Comparison of ENCODE assay signal across 1 cellular context in genomic region chr11:449889-450808, GRCh38.
TF ChIP-seq lines count a peak whose summit lies in the region.

PTDSS2 (plus strand) TSS chr11:450279; CDS start chr11:450456, 177 bp downstream.

TF ChIP-seq in K562, 482 proteins besides CTCF, POLR2A, EP300 and RAD21 (continued from another document and continues in another):
- no peak for TF ChIP-seq ID3 (CRISPR knock-in tag; IDR thresholded peaks at IDR 0.05)
- TF ChIP-seq ID3 (tag; IDR thresholded peaks at IDR 0.05): peak; percentile 75; the same call in 1 of the 2 replicates
- no peak for TF ChIP-seq ILK (tag; IDR thresholded peaks at IDR 0.05; ENCODE audit: borderline replicate concordance, low read depth)
- TF ChIP-seq E2F1 (CRISPR knock-in tag; IDR thresholded peaks at IDR 0.05): peak; percentile 60; the same call in 1 of the 2 replicates
- TF ChIP-seq RBBP5 (IDR thresholded peaks at IDR 0.05; ENCODE audit: borderline replicate concordance, insufficient read depth, low read length, poor library complexity, severe bottlenecking): peak; percentile 62
- no peak for TF ChIP-seq ZNF561 (CRISPR knock-in tag; conservative IDR thresholded peaks at IDR 0.05)
- peak; percentile 74 for TF ChIP-seq ATF7 (IDR thresholded peaks at IDR 0.05)
- TF ChIP-seq ZNF518B (CRISPR knock-in tag; IDR thresholded peaks at IDR 0.05): no peak
- peak in 1 of 2 experiments; percentile 55; a peak in 2 of 4 replicates for TF ChIP-seq HDAC1 (IDR thresholded peaks at IDR 0.05)
- TF ChIP-seq SNIP1 (IDR thresholded peaks at IDR 0.05; ENCODE audit: low read depth): no peak
- TF ChIP-seq CTBP1 (IDR thresholded peaks at IDR 0.05; ENCODE audit: borderline replicate concordance): peak; percentile 77
- peak; percentile 25; the same call in 1 of the 2 replicates for TF ChIP-seq TOE1 (IDR thresholded peaks at IDR 0.05; ENCODE audit: borderline replicate concordance)
- TF ChIP-seq TOE1 (CRISPR knock-in tag; IDR thresholded peaks at IDR 0.05; ENCODE audit: borderline replicate concordance, low read depth): no peak
- TF ChIP-seq TFAP4 (CRISPR knock-in tag; IDR thresholded peaks at IDR 0.05; ENCODE audit: borderline replicate concordance): peak; percentile 79; the same call in 1 of the 2 replicates
- peak; percentile 57; the same call in 1 of the 2 replicates for TF ChIP-seq ZNF511 (CRISPR knock-in tag; IDR thresholded peaks at IDR 0.05)
- peak; percentile 54 for TF ChIP-seq CXXC5 (CRISPR knock-in tag; IDR thresholded peaks at IDR 0.05)
- TF ChIP-seq NBN (IDR thresholded peaks at IDR 0.05; ENCODE audit: low read depth): 0 out of 2 replicates have a peak, but pooled peaks have one; percentile 42
- peak; percentile 71 for TF ChIP-seq JUND (IDR thresholded peaks at IDR 0.05; ENCODE audit: borderline replicate concordance, low read depth, low read length)
- 0 out of 3 replicates have a peak, but pooled peaks have one; percentile 22 for TF ChIP-seq JUND (tag; IDR thresholded peaks at IDR 0.05; ENCODE audit: borderline replicate concordance, low read depth, low read length)
- TF ChIP-seq ZEB2 (IDR thresholded peaks at IDR 0.05): no peak
- TF ChIP-seq NR3C1 (CRISPR knock-in tag; IDR thresholded peaks at IDR 0.05): 0 out of 2 replicates have a peak, but pooled peaks have one; percentile 67
- TF ChIP-seq ZNF592 (IDR thresholded peaks at IDR 0.05): peak; percentile 94
- TF ChIP-seq KAT7 (CRISPR knock-in tag; IDR thresholded peaks at IDR 0.05; ENCODE audit: borderline replicate concordance): 0 out of 2 replicates have a peak, but pooled peaks have one; percentile 11
- TF ChIP-seq RBFOX2 (IDR thresholded peaks at IDR 0.05; ENCODE audit: low read depth, low read length): peak; percentile 88
- TF ChIP-seq HMBOX1 (IDR thresholded peaks at IDR 0.05): no peak
- TF ChIP-seq ZFX (CRISPR knock-in tag; IDR thresholded peaks at IDR 0.05): peak; percentile 82
- TF ChIP-seq ZNF717 (CRISPR knock-in tag; IDR thresholded peaks at IDR 0.05): no peak
- peak; percentile 99 for TF ChIP-seq HCFC1 (IDR thresholded peaks at IDR 0.05; ENCODE audit: low read depth, low read length)
- peak; percentile 88 for TF ChIP-seq POLR2G (IDR thresholded peaks at IDR 0.05; ENCODE audit: low read depth, low read length)
- no peak for TF ChIP-seq ZBTB43 (CRISPR knock-in tag; IDR thresholded peaks at IDR 0.05)
- TF ChIP-seq KLF10 (CRISPR knock-in tag; IDR thresholded peaks at IDR 0.05): no peak
- no peak for TF ChIP-seq NR2F6 (CRISPR knock-in tag; IDR thresholded peaks at IDR 0.05)
- TF ChIP-seq NFE2 (IDR thresholded peaks at IDR 0.05; ENCODE audit: low read depth): 0 out of 2 replicates have a peak, but pooled peaks have one; percentile 18
- TF ChIP-seq RCOR1 (IDR thresholded peaks at IDR 0.05; ENCODE audit: borderline replicate concordance in 1 of 2, low read depth in 2 of 2, low read length in 2 of 2): peak in 1 of 2 experiments; percentile 75; a peak in 2 of 4 replicates
- peak; percentile 87; the same call in 1 of the 2 replicates for TF ChIP-seq CBX1 (IDR thresholded peaks at IDR 0.05; ENCODE audit: low read depth)
- 0 out of 4 replicates have a peak, but pooled peaks have one; percentile 5 to 25 for TF ChIP-seq ZMIZ1 (IDR thresholded peaks at IDR 0.05; ENCODE audit: low read depth in 2 of 2, low read length in 2 of 2)
- TF ChIP-seq FOXJ2 (tag; IDR thresholded peaks at IDR 0.05): peak; percentile 56; the same call in 1 of the 2 replicates
- TF ChIP-seq MXI1 (IDR thresholded peaks at IDR 0.05; ENCODE audit: low read depth, low read length): 0 out of 2 replicates have a peak, but pooled peaks have one; percentile 57
- TF ChIP-seq VEZF1 (CRISPR knock-in tag; IDR thresholded peaks at IDR 0.05): peak; percentile 40
- TF ChIP-seq IRF2 (CRISPR knock-in tag; IDR thresholded peaks at IDR 0.05): no peak
- 0 out of 2 replicates have a peak, but pooled peaks have one; percentile 55 for TF ChIP-seq GTF2E2 (tag; IDR thresholded peaks at IDR 0.05)
- peak; percentile 93 for TF ChIP-seq ZNF644 (tag; IDR thresholded peaks at IDR 0.05; ENCODE audit: low read depth)
- peak; percentile 77 for TF ChIP-seq MBD2 (IDR thresholded peaks at IDR 0.05; ENCODE audit: borderline replicate concordance, low read depth)
- TF ChIP-seq PHTF2 (CRISPR knock-in tag; IDR thresholded peaks at IDR 0.05): no peak
- peak; percentile 84 for TF ChIP-seq CCNT2 (IDR thresholded peaks at IDR 0.05; ENCODE audit: borderline replicate concordance, extremely low read depth, insufficient read length, low read depth, low read length)
- no peak for TF ChIP-seq ZNF3 (CRISPR knock-in tag; IDR thresholded peaks at IDR 0.05)
- TF ChIP-seq TAF9B (IDR thresholded peaks at IDR 0.05; ENCODE audit: partially characterized antibody): no peak
